8 cellular contexts compared by ENCODE assay signal in the genomic region with DNA sequence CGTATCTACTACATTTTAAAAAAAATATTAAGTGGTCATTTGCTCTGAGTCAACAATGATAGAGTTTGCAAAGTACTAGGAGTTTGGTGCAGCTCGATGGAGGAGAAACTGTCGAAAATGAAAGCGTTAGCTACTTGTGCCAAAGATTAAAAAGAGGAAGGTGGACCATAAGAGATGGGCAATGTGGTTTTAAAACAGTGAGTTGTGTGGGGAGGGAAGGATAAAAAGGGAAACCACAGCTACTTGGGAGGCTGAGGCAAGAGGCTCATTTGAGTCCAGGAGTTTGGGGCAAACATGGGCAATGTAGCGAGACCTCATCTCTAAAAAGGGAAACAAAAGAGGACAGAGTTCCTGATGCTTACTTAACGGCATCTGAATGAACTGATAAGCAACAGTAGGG.
DNase-seq lines count a peak whose midpoint lies in the region; ATAC-seq, FAIRE-seq and TF ChIP-seq lines count a peak whose summit lies in the region.

No MANE protein-coding gene starts in this region.

- in situ Hi-C loops in GM13977 (cut with MboI; ENCODE audit: low pct_unique_long_range_greater_than_20kb, low sequenced_read_pairs, unreplicated experiment) = loop anchor here (25.0 kb wide), 1 partner anchor 627 kb away; no protein-coding TSS in a partner anchor

- FAIRE-seq in GM19239 (lab: Jason Lieb, UNC) = peak; percentile 86

- CTCF ChIA-PET in RWPE1 (lab: Yijun Ruan, JAX) = no interaction called here

- no peak overlapping the region for H3K27ac ChIP-seq in RWPE1

- peak; percentile 65 for ATAC-seq in HG03060 (IDR thresholded peaks at IDR 0.05; ENCODE audit: low read depth, unreplicated experiment)

- TF ChIP-seq CTCF in GM13977 (IDR thresholded peaks at IDR 0.05; ENCODE audit: extremely low read depth, insufficient read depth, missing control alignments) (no peak), RWPE1 (conservative IDR thresholded peaks at IDR 0.05; ENCODE audit: low read depth) (no peak)

- DNase-seq in CD1c-positive myeloid dendritic cell (ENCODE audit: extremely low spot score) (peak; percentile 52), GM19239 (ENCODE audit: insufficient read length, low spot score) (peak; percentile 2), SKM-1 treated with dmso at 0.1 percent for 144 hours (lab: John Stamatoyannopoulos, UW; ENCODE audit: unreplicated experiment) (peak; percentile 83), AG08396 (ENCODE audit: low spot score) (no peak), GM13977 (ENCODE audit: low spot score) (no peak), superior temporal gyrus (ENCODE audit: extremely low spot score) (no peak), RWPE1 (ENCODE audit: low spot score) (no peak)

- POLR2A ChIA-PET in RWPE1 (lab: Yijun Ruan, JAX; ENCODE audit: low non-redundant PET) = no interaction called here

Comparison
In these comparisons a context has a peak if more than half of its experiments do, and no peak if none do; other contexts are left out.
1. DNase-seq: peak in CD1c-positive myeloid dendritic cell (single experiment), GM19239 (single experiment) and SKM-1 treated with dmso at 0.1 percent for 144 hours (single experiment); none in AG08396 (single experiment), GM13977 (single experiment), superior temporal gyrus (single experiment) and RWPE1 (single experiment).